In genomic region chr6:43180985-43181384, GRCh38 we compare ENCODE assay signal across 1 cellular context.
A peak's percentile ranks its signal among the peaks of the same experiment; 100 is the strongest.
TF ChIP-seq lines count a peak whose summit lies in the region.

No MANE protein-coding gene starts in this region.

TF ChIP-seq in HepG2, 621 proteins besides CTCF, POLR2A, EP300 and RAD21:
- TF ChIP-seq ZNF326 (CRISPR knock-in tag; IDR thresholded peaks at IDR 0.05; ENCODE audit: borderline replicate concordance) (0 out of 2 replicates have a peak, but pooled peaks have one; percentile 43), XRCC5 (optimal IDR thresholded peaks at IDR 0.05; ENCODE audit: low read length) (no peak), KAT2B (IDR thresholded peaks at IDR 0.05; ENCODE audit: borderline replicate concordance, low read depth, low read length) (no peak), NFE2L1 (CRISPR knock-in tag; IDR thresholded peaks at IDR 0.05; ENCODE audit: borderline replicate concordance) (no peak), POLR2AphosphoS2 (IDR thresholded peaks at IDR 0.05; ENCODE audit: low read depth, low read length) (0 out of 2 replicates have a peak, but pooled peaks have one; percentile 57), ZNF670 (CRISPR knock-in tag; IDR thresholded peaks at IDR 0.05; ENCODE audit: borderline replicate concordance) (no peak), HDAC2 (CRISPR knock-in tag; IDR thresholded peaks at IDR 0.05) (no peak)
